Comparison of ENCODE assay signal across 22 cellular contexts in genomic region chr5:179123109-179123426, GRCh38.
DNase-seq lines count a peak whose midpoint lies in the region; ATAC-seq, FAIRE-seq and TF ChIP-seq lines count a peak whose summit lies in the region.
"Had no signal": no experiment of that assay in that cellular context is flagged by ENCODE, and none has a peak within 500 bp of the region (broad histone marks: within the 10 kb centered on the region; RNA-seq: fewer than 3 reads in every experiment).

No MANE protein-coding gene starts in this region.

- ATAC-seq in A549 (no peak), RWPE2 (ENCODE audit: low read depth) (peak; percentile 49), left lobe of liver (no peak), HG03196 (IDR thresholded peaks at IDR 0.05; ENCODE audit: unreplicated experiment) (no peak)
- ATAC-seq in stimulated activated memory B cell treated with anti-CD40 and anti-IgM and Interleukin-4, amounts not matched to agents 10 μg/mL and 1 μg/mL and 100 μg/mL, for 72 hours = no peak
- ATAC-seq: GM12878, PC-3 had no signal

- H3K9me3 ChIP-seq in A549 (peaks cover 25% of the 10 kb centered on the region; the same call in 2 of the 3 replicates), RWPE2 (ENCODE audit: severe bottlenecking) (peaks cover 46% of the 10 kb centered on the region), stomach (peaks cover 3 to 87% (median 44%) of the 10 kb centered on the region in 4 donors)

- no peak overlapping the region for H3K4me3 Mint-ChIP-seq in stimulated activated memory B cell treated with anti-CD40 and anti-IgM and Interleukin-4, amounts not matched to agents 10 μg/mL and 1 μg/mL and 100 μg/mL, for 72 hours
- H3K4me3 Mint-ChIP-seq: CD8-positive, alpha-beta memory T cell had no signal

- TF ChIP-seq RAD21 in A549 (conservative IDR thresholded peaks at IDR 0.05 in 1 of 2, IDR thresholded peaks at IDR 0.05 in 1 of 2) = no peak

- H3K27me3 ChIP-seq in RWPE2 (ENCODE audit: insufficient read depth, poor library complexity, severe bottlenecking) = no peaks in the 10 kb centered on the region
- H3K27me3 ChIP-seq in stomach = no peaks in the 10 kb centered on the region
- H3K27me3 ChIP-seq: BLaER1 treated with 17β-estradiol and CSF1 and Interleukin-3, amounts not matched to agents 10 nM and 100 nM had no signal

- no peak for FAIRE-seq in A549 (lab: Jason Lieb, UNC)
- FAIRE-seq: GM12878 had no signal

- no peak overlapping the region for H3K27ac ChIP-seq in A549
- no peak overlapping the region for H3K27ac ChIP-seq in RWPE2 (ENCODE audit: poor library complexity, severe bottlenecking)
- no peak overlapping the region for H3K27ac ChIP-seq in stomach
- H3K27ac ChIP-seq: BLaER1 treated with 17β-estradiol and CSF1 and Interleukin-3, amounts not matched to agents 10 nM and 100 nM; RWPE1 had no signal

- POLR2A ChIA-PET in A549 (lab: Yijun Ruan, JAX) = no interaction called here

- H3K4me1 ChIP-seq in A549 = no peaks in the 10 kb centered on the region
- no peaks in the 10 kb centered on the region for H3K4me1 ChIP-seq in RWPE2 (ENCODE audit: insufficient read depth, poor library complexity, severe bottlenecking)
- no peaks in the 10 kb centered on the region for H3K4me1 ChIP-seq in stomach
- H3K4me1 ChIP-seq: BLaER1 treated with 17β-estradiol and CSF1 and Interleukin-3, amounts not matched to agents 10 nM and 100 nM had no signal

- no peaks in the 10 kb centered on the region for H3K4me1 Mint-ChIP-seq in stimulated activated memory B cell treated with anti-CD40 and anti-IgM and Interleukin-4, amounts not matched to agents 10 μg/mL and 1 μg/mL and 100 μg/mL, for 72 hours
- H3K4me1 Mint-ChIP-seq: CD8-positive, alpha-beta memory T cell had no signal

- H3K9me3 Mint-ChIP-seq in stimulated activated memory B cell treated with anti-CD40 and anti-IgM and Interleukin-4, amounts not matched to agents 10 μg/mL and 1 μg/mL and 100 μg/mL, for 72 hours = no peaks in the 10 kb centered on the region

- intact Hi-C loops in stomach (cut with DNase I; ENCODE audit: low total_unique reads) = no loop called here

- no peak overlapping the region for H3K27ac Mint-ChIP-seq in stimulated activated memory B cell treated with anti-CD40 and anti-IgM and Interleukin-4, amounts not matched to agents 10 μg/mL and 1 μg/mL and 100 μg/mL, for 72 hours

- 0% methylated on average over 2 of the region's 2 CpGs for WGBS in A549 (ENCODE audit: missing lambda C conversion rate)
- 50 to 88% (median 77%) methylated on average over 1 to 2 of the region's 2 CpGs for WGBS in stomach, 5 donors

- TF ChIP-seq EP300 in A549 (IDR thresholded peaks at IDR 0.05) (no peak), stomach (IDR thresholded peaks at IDR 0.05) (no peak)

- H3K36me3 Mint-ChIP-seq in stimulated activated memory B cell treated with anti-CD40 and anti-IgM and Interleukin-4, amounts not matched to agents 10 μg/mL and 1 μg/mL and 100 μg/mL, for 72 hours = no peaks in the 10 kb centered on the region
- H3K36me3 Mint-ChIP-seq: CD8-positive, alpha-beta memory T cell had no signal

- no peak for TF ChIP-seq POLR2A in A549 (IDR thresholded peaks at IDR 0.05; ENCODE audit: low read length)
- no peak for TF ChIP-seq POLR2A in stomach (IDR thresholded peaks at IDR 0.05)

- no peak overlapping the region for H3K4me3 ChIP-seq in A549
- no peak overlapping the region for H3K4me3 ChIP-seq in RWPE2 (ENCODE audit: severe bottlenecking)
- no peak overlapping the region for H3K4me3 ChIP-seq in stomach
- H3K4me3 ChIP-seq: BLaER1 treated with 17β-estradiol and CSF1 and Interleukin-3, amounts not matched to agents 10 nM and 100 nM; GM12878 had no signal

- no peak for DNase-seq in A549 (ENCODE audit: low read depth in 1 of 2, low spot score in 1 of 2)
- peak; percentile 54 for DNase-seq in RWPE2 (ENCODE audit: low spot score)
- peak; percentile 35 for DNase-seq in left lobe of liver (ENCODE audit: low spot score)
- DNase-seq in stomach = peak; percentile 2
- no peak for DNase-seq in NCI-H1092 (lab: John Stamatoyannopoulos, UW)
- DNase-seq: CD8-positive, alpha-beta memory T cell; DMS53; EL; GOT3; KBM-7; NCI-H1105 treated with DMSO at 0.1 percent for 48 hours; NCI-H1694 treated with DMSO at 0.1 percent for 48 hours; NCI-H2107; NCI-H2227 treated with DMSO at 0.1 percent for 48 hours; NCI-H524; NCI-H82; PC-3 had no signal

- TF ChIP-seq CTCF in A549 (IDR thresholded peaks at IDR 0.05) (no peak), RWPE2 (IDR thresholded peaks at IDR 0.05; ENCODE audit: poor library complexity, severe bottlenecking) (no peak), stomach (IDR thresholded peaks at IDR 0.05) (no peak)

- CTCF ChIA-PET in A549 (lab: Yijun Ruan, JAX) = no interaction called here

- H3K36me3 ChIP-seq in RWPE2 (ENCODE audit: low read depth) (no peaks in the 10 kb centered on the region), stomach (peaks cover 0 to 47% (median 21%) of the 10 kb centered on the region in 4 donors)
- H3K36me3 ChIP-seq: BLaER1 treated with 17β-estradiol and CSF1 and Interleukin-3, amounts not matched to agents 10 nM and 100 nM had no signal

- H3K27me3 Mint-ChIP-seq in stimulated activated memory B cell treated with anti-CD40 and anti-IgM and Interleukin-4, amounts not matched to agents 10 μg/mL and 1 μg/mL and 100 μg/mL, for 72 hours = peaks cover 15% of the 10 kb centered on the region
- H3K27me3 Mint-ChIP-seq: CD8-positive, alpha-beta memory T cell had no signal

- H3K4me2 ChIP-seq in A549 = no peak overlapping the region
- H3K4me2 ChIP-seq: BLaER1 treated with 17β-estradiol and CSF1 and Interleukin-3, amounts not matched to agents 10 nM and 100 nM had no signal

TF ChIP-seq in A549, 52 proteins besides CTCF, POLR2A, EP300 and RAD21:
- TF ChIP-seq MAZ (IDR thresholded peaks at IDR 0.05; ENCODE audit: borderline replicate concordance, low read depth, low read length) (no peak), MAFK (IDR thresholded peaks at IDR 0.05; ENCODE audit: partially characterized antibody) (peak; percentile 92)

Comparison
In these comparisons a context has a peak if more than half of its experiments do, and no peak if none do; other contexts are left out.
1. DNase-seq: peak in RWPE2 (single experiment), left lobe of liver (single experiment) and stomach (single experiment); none in A549 (0 of 2) and NCI-H1092 (single experiment).